Comparison of ENCODE assay signal across 1 cellular context in the genomic region with DNA sequence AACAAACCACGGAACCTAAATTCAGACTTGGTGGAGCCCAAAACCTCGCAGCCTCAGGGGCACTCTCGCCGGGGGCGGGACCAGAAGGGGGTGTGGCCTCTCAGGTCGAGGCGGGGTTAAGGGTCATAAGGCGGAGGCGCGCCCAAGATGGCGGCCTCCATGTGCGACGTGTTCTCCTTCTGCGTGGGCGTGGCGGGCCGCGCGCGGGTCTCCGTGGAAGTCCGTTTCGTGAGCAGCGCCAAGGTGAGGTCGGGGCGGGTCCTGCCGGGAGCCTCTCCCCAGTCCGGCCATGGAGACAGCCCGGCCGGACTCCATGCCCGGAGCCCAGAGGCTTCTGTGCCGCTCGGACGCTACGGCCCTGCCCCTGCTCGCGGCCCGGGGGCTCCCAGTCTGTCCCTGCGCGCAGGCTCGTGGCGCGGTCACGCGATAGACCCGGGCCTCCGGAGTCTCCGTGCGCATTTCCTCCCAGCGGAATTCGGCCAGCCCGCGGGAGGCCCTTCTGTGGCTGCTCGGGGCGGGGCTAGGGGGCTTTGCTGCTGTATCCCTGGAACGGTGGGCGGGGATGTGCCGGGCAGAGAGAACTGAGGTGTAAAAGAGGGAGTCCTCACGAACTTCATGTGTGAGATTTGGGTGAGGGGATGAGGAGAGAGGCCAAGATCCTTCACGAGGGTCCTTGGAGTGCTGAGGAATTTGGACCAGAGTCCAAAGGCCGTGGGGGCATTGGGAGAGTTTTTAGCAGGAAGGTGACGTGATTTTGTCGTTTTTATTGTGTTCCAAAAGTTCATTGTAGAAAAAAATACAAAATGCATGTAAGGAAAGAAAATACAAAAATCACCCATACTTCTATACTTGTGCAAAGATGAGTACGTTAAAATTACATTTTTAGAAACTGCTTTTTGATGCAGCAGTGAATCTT.
A peak's percentile ranks its signal among the peaks of the same experiment; 100 is the strongest.
TF ChIP-seq lines count a peak whose summit lies in the region.

A gene (plus strand): TSS at position 126 of the 916 bp plus-strand sequence. CDS start 22 bp downstream, at position 148.

TF ChIP-seq in HepG2, 621 proteins besides CTCF, POLR2A, EP300 and RAD21 (continued from another document and continues in another):
- TF ChIP-seq, protein P1, sequence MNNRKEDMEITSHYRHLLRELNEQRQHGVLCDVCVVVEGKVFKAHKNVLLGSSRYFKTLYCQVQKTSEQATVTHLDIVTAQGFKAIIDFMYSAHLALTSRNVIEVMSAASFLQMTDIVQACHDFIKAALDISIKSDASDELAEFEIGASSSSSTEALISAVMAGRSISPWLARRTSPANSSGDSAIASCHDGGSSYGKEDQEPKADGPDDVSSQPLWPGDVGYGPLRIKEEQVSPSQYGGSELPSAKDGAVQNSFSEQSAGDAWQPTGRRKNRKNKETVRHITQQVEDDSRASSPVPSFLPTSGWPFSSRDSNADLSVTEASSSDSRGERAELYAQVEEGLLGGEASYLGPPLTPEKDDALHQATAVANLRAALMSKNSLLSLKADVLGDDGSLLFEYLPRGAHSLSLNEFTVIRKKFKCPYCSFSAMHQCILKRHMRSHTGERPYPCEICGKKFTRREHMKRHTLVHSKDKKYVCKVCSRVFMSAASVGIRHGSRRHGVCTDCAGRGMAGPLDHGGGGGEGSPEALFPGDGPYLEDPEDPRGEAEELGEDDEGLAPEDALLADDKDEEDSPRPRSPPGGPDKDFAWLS (CRISPR knock-in tag; IDR thresholded peaks at IDR 0.05; ENCODE audit: borderline replicate concordance) = peak; percentile 43; the same call in 1 of the 2 replicates
- no peak for TF ChIP-seq MATR3 (CRISPR knock-in tag; IDR thresholded peaks at IDR 0.05)
- TF ChIP-seq, protein P2, sequence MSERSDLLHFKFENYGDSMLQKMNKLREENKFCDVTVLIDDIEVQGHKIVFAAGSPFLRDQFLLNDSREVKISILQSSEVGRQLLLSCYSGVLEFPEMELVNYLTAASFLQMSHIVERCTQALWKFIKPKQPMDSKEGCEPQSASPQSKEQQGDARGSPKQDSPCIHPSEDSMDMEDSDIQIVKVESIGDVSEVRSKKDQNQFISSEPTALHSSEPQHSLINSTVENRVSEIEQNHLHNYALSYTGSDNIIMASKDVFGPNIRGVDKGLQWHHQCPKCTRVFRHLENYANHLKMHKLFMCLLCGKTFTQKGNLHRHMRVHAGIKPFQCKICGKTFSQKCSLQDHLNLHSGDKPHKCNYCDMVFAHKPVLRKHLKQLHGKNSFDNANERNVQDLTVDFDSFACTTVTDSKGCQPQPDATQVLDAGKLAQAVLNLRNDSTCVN (CRISPR knock-in tag; IDR thresholded peaks at IDR 0.05; ENCODE audit: borderline replicate concordance) = no peak; the same call in 1 of the 2 replicates
- TF ChIP-seq, protein P3, sequence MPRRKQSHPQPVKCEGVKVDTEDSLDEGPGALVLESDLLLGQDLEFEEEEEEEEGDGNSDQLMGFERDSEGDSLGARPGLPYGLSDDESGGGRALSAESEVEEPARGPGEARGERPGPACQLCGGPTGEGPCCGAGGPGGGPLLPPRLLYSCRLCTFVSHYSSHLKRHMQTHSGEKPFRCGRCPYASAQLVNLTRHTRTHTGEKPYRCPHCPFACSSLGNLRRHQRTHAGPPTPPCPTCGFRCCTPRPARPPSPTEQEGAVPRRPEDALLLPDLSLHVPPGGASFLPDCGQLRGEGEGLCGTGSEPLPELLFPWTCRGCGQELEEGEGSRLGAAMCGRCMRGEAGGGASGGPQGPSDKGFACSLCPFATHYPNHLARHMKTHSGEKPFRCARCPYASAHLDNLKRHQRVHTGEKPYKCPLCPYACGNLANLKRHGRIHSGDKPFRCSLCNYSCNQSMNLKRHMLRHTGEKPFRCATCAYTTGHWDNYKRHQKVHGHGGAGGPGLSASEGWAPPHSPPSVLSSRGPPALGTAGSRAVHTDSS (CRISPR knock-in tag; conservative IDR thresholded peaks at IDR 0.05) = no peak
- TF ChIP-seq MAFK (conservative IDR thresholded peaks at IDR 0.05 in 1 of 2, IDR thresholded peaks at IDR 0.05 in 1 of 2; ENCODE audit: low read length in 2 of 2) = no peak
- peak; percentile 58 for TF ChIP-seq BORCS8-MEF2B (CRISPR knock-in tag; IDR thresholded peaks at IDR 0.05)
- no peak; the same call in 1 of the 2 replicates for TF ChIP-seq ZFP36L2 (CRISPR knock-in tag; IDR thresholded peaks at IDR 0.05)
- no peak for TF ChIP-seq ZNF660 (CRISPR knock-in tag; IDR thresholded peaks at IDR 0.05; ENCODE audit: borderline replicate concordance, low read depth)
- peak; percentile 28 for TF ChIP-seq TAF15 (IDR thresholded peaks at IDR 0.05; ENCODE audit: low read depth, low read length, poor library complexity, severe bottlenecking)
- no peak for TF ChIP-seq EHMT2 (IDR thresholded peaks at IDR 0.05; ENCODE audit: borderline replicate concordance, low read depth, low read length)
- TF ChIP-seq, protein P4, sequence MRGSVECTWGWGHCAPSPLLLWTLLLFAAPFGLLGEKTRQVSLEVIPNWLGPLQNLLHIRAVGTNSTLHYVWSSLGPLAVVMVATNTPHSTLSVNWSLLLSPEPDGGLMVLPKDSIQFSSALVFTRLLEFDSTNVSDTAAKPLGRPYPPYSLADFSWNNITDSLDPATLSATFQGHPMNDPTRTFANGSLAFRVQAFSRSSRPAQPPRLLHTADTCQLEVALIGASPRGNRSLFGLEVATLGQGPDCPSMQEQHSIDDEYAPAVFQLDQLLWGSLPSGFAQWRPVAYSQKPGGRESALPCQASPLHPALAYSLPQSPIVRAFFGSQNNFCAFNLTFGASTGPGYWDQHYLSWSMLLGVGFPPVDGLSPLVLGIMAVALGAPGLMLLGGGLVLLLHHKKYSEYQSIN (CRISPR knock-in tag; IDR thresholded peaks at IDR 0.05; ENCODE audit: borderline replicate concordance) = no peak
- TF ChIP-seq, protein P5, sequence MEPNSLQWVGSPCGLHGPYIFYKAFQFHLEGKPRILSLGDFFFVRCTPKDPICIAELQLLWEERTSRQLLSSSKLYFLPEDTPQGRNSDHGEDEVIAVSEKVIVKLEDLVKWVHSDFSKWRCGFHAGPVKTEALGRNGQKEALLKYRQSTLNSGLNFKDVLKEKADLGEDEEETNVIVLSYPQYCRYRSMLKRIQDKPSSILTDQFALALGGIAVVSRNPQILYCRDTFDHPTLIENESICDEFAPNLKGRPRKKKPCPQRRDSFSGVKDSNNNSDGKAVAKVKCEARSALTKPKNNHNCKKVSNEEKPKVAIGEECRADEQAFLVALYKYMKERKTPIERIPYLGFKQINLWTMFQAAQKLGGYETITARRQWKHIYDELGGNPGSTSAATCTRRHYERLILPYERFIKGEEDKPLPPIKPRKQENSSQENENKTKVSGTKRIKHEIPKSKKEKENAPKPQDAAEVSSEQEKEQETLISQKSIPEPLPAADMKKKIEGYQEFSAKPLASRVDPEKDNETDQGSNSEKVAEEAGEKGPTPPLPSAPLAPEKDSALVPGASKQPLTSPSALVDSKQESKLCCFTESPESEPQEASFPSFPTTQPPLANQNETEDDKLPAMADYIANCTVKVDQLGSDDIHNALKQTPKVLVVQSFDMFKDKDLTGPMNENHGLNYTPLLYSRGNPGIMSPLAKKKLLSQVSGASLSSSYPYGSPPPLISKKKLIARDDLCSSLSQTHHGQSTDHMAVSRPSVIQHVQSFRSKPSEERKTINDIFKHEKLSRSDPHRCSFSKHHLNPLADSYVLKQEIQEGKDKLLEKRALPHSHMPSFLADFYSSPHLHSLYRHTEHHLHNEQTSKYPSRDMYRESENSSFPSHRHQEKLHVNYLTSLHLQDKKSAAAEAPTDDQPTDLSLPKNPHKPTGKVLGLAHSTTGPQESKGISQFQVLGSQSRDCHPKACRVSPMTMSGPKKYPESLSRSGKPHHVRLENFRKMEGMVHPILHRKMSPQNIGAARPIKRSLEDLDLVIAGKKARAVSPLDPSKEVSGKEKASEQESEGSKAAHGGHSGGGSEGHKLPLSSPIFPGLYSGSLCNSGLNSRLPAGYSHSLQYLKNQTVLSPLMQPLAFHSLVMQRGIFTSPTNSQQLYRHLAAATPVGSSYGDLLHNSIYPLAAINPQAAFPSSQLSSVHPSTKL (CRISPR knock-in tag; IDR thresholded peaks at IDR 0.05) = peak; percentile 54
- no peak for TF ChIP-seq GTF3A (CRISPR knock-in tag; conservative IDR thresholded peaks at IDR 0.05)
- no peak for TF ChIP-seq WIZ (CRISPR knock-in tag; IDR thresholded peaks at IDR 0.05)
- TF ChIP-seq IKZF4 (CRISPR knock-in tag; IDR thresholded peaks at IDR 0.05; ENCODE audit: borderline replicate concordance, low read depth, not compliant biosample characterization) = no peak
- TF ChIP-seq, protein P6, sequence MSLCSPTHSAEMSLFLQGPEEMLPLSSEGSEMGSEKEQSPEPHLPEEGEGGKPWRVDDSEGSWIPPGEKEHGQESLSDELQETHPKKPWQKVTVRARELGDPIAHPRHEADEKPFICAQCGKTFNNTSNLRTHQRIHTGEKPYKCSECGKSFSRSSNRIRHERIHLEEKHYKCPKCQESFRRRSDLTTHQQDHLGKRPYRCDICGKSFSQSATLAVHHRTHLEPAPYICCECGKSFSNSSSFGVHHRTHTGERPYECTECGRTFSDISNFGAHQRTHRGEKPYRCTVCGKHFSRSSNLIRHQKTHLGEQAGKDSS (CRISPR knock-in tag; IDR thresholded peaks at IDR 0.05; ENCODE audit: borderline replicate concordance, low read depth) = no peak
- no peak for TF ChIP-seq RELA (CRISPR knock-in tag; IDR thresholded peaks at IDR 0.05)
- no peak for TF ChIP-seq CBX2 (IDR thresholded peaks at IDR 0.05; ENCODE audit: low read depth, low read length)
- no peak; the same call in 1 of the 2 replicates for TF ChIP-seq CBX2 (CRISPR knock-in tag; IDR thresholded peaks at IDR 0.05; ENCODE audit: low read depth)
- TF ChIP-seq, protein P7, sequence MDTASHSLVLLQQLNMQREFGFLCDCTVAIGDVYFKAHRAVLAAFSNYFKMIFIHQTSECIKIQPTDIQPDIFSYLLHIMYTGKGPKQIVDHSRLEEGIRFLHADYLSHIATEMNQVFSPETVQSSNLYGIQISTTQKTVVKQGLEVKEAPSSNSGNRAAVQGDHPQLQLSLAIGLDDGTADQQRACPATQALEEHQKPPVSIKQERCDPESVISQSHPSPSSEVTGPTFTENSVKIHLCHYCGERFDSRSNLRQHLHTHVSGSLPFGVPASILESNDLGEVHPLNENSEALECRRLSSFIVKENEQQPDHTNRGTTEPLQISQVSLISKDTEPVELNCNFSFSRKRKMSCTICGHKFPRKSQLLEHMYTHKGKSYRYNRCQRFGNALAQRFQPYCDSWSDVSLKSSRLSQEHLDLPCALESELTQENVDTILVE (CRISPR knock-in tag; IDR thresholded peaks at IDR 0.05) = no peak; the same call in none of the 2 replicates
- peak; percentile 89 for TF ChIP-seq KAT8 (CRISPR knock-in tag; IDR thresholded peaks at IDR 0.05)
- TF ChIP-seq KAT2B (IDR thresholded peaks at IDR 0.05; ENCODE audit: borderline replicate concordance, low read depth, low read length) = no peak
- peak; percentile 93; the same call in 1 of the 2 replicates for TF ChIP-seq ZNF850 (CRISPR knock-in tag; conservative IDR thresholded peaks at IDR 0.05)
- no peak; the same call in 1 of the 2 replicates for TF ChIP-seq ZNF253 (CRISPR knock-in tag; IDR thresholded peaks at IDR 0.05; ENCODE audit: borderline replicate concordance)
- no peak for TF ChIP-seq ZNF569 (CRISPR knock-in tag; IDR thresholded peaks at IDR 0.05; ENCODE audit: borderline replicate concordance)
- TF ChIP-seq KMT2A (CRISPR knock-in tag; IDR thresholded peaks at IDR 0.05) = peak; percentile 75
- TF ChIP-seq CEBPG (CRISPR knock-in tag; IDR thresholded peaks at IDR 0.05) = no peak
- no peak for TF ChIP-seq EZH2 (conservative IDR thresholded peaks at IDR 0.05; ENCODE audit: low read depth, low read length)
- TF ChIP-seq HOXD1 (CRISPR knock-in tag; IDR thresholded peaks at IDR 0.05) = peak; percentile 60; the same call in 1 of the 2 replicates
- TF ChIP-seq, protein P8, sequence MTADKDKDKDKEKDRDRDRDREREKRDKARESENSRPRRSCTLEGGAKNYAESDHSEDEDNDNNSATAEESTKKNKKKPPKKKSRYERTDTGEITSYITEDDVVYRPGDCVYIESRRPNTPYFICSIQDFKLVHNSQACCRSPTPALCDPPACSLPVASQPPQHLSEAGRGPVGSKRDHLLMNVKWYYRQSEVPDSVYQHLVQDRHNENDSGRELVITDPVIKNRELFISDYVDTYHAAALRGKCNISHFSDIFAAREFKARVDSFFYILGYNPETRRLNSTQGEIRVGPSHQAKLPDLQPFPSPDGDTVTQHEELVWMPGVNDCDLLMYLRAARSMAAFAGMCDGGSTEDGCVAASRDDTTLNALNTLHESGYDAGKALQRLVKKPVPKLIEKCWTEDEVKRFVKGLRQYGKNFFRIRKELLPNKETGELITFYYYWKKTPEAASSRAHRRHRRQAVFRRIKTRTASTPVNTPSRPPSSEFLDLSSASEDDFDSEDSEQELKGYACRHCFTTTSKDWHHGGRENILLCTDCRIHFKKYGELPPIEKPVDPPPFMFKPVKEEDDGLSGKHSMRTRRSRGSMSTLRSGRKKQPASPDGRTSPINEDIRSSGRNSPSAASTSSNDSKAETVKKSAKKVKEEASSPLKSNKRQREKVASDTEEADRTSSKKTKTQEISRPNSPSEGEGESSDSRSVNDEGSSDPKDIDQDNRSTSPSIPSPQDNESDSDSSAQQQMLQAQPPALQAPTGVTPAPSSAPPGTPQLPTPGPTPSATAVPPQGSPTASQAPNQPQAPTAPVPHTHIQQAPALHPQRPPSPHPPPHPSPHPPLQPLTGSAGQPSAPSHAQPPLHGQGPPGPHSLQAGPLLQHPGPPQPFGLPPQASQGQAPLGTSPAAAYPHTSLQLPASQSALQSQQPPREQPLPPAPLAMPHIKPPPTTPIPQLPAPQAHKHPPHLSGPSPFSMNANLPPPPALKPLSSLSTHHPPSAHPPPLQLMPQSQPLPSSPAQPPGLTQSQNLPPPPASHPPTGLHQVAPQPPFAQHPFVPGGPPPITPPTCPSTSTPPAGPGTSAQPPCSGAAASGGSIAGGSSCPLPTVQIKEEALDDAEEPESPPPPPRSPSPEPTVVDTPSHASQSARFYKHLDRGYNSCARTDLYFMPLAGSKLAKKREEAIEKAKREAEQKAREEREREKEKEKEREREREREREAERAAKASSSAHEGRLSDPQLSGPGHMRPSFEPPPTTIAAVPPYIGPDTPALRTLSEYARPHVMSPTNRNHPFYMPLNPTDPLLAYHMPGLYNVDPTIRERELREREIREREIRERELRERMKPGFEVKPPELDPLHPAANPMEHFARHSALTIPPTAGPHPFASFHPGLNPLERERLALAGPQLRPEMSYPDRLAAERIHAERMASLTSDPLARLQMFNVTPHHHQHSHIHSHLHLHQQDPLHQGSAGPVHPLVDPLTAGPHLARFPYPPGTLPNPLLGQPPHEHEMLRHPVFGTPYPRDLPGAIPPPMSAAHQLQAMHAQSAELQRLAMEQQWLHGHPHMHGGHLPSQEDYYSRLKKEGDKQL (CRISPR knock-in tag; IDR thresholded peaks at IDR 0.05; ENCODE audit: low read depth) = 0 out of 2 replicates have a peak, but pooled peaks have one; percentile 21
- peak; percentile 83; the same call in 1 of the 2 replicates for TF ChIP-seq NR1H2 (CRISPR knock-in tag; IDR thresholded peaks at IDR 0.05; ENCODE audit: borderline replicate concordance, low read depth)
- TF ChIP-seq FOXA3 (CRISPR knock-in tag; IDR thresholded peaks at IDR 0.05) = no peak; the same call in none of the 2 replicates
